ENCODE assay signal across 9 cellular contexts in genomic region chr2:44267269-44268258, GRCh38. TPM values are rescaled to one million over a fixed set of nuclear protein-coding genes. Genes with fewer than 3 reads are reported as not detected.
A peak's percentile ranks its signal among the peaks of the same experiment; 100 is the strongest.
DNase-seq lines count a peak whose midpoint lies in the region; ATAC-seq and TF ChIP-seq lines count a peak whose summit lies in the region.
"Had no signal": no experiment of that assay in that cellular context is flagged by ENCODE, and none has a peak within 500 bp of the region (broad histone marks: within the 10 kb centered on the region; RNA-seq: fewer than 3 reads in every experiment).

No MANE protein-coding gene starts in this region.

- no peak overlapping the region for H2BK120ac ChIP-seq in H9 (ENCODE audit: low read depth, low read length, poor library complexity, severe bottlenecking)

- H3K27ac Mint-ChIP-seq in H9 = peak overlapping the region in 2 of 3 experiments; percentile 6 to 19; a peak in 2 of 7 replicates
- H3K27ac Mint-ChIP-seq in CD4-positive, alpha-beta T cell = no peak overlapping the region

- in situ Hi-C loops in KBM-7 (cut with MboI; ENCODE audit: low pct_unique_long_range_greater_than_20kb, low sequenced_read_pairs) = no loop called here

- H3K4me3 ChIP-seq in stomach = no peak overlapping the region

- H4K91ac ChIP-seq in H9 (ENCODE audit: insufficient read length, low read depth, low read length) = no peak overlapping the region

- no peaks in the 10 kb centered on the region for H3K27me3 ChIP-seq in H9 (ENCODE audit: insufficient read depth, low read length)
- no peaks in the 10 kb centered on the region for H3K27me3 ChIP-seq in stomach
- no peaks in the 10 kb centered on the region for H3K27me3 ChIP-seq in CD4-positive, alpha-beta T cell (ENCODE audit: control insufficient read depth, insufficient read depth, low read length)

- peaks cover 12 to 16% of the 10 kb centered on the region in 2 experiments for H3K4me1 Mint-ChIP-seq in H9
- no peaks in the 10 kb centered on the region for H3K4me1 Mint-ChIP-seq in CD4-positive, alpha-beta T cell (ENCODE audit: low read depth)

- no peak overlapping the region for H3K56ac ChIP-seq in H9 (ENCODE audit: insufficient read length, low read depth, low read length)

- TF ChIP-seq CTCF in H9 (conservative IDR thresholded peaks at IDR 0.05) = no peak
- no peak for TF ChIP-seq CTCF in stomach (IDR thresholded peaks at IDR 0.05)
- no peak for TF ChIP-seq CTCF in CD4-positive, alpha-beta T cell (IDR thresholded peaks at IDR 0.05)

- H2BK15ac ChIP-seq in H9 (ENCODE audit: low read depth, low read length) = no peak overlapping the region

- no peak overlapping the region for H3T11ph ChIP-seq in H9 (ENCODE audit: low read length)

- H3K4me2 ChIP-seq in H9 (ENCODE audit: insufficient read depth, insufficient read length, low read length) = no peak overlapping the region

- CTCF ChIA-PET in CD4-positive, alpha-beta T cell (lab: Charles Lee) = interaction anchor here (0.7 kb wide), 2 partner anchors 234 to 434 kb away, joined by 3 to 5 read pairs; no protein-coding TSS in a partner anchor

- H3K36me3 Mint-ChIP-seq in H9 (ENCODE audit: insufficient read depth in 1 of 3, low read depth in 3 of 3) = no peaks in the 10 kb centered on the region
- H3K36me3 Mint-ChIP-seq in CD4-positive, alpha-beta T cell (ENCODE audit: low read depth) = no peaks in the 10 kb centered on the region

- H3K9me3 Mint-ChIP-seq in H9 = no peaks in the 10 kb centered on the region
- H3K9me3 Mint-ChIP-seq in CD4-positive, alpha-beta T cell = no peaks in the 10 kb centered on the region

- no peak overlapping the region for H2AFZ ChIP-seq in H9 (ENCODE audit: low read length)

- no peak overlapping the region for H3K14ac ChIP-seq in H9 (ENCODE audit: insufficient read depth, low read length)

- POLR2A ChIA-PET in CD4-positive, alpha-beta T cell (lab: Charles Lee) = no interaction called here

- no peak overlapping the region for H3K23ac ChIP-seq in H9 (ENCODE audit: insufficient read length, low read depth, low read length)

- H3K27ac ChIP-seq in H9 (ENCODE audit: insufficient read length, low read depth, low read length) (no peak overlapping the region), caudate nucleus (ENCODE audit: low read depth, low read length) (peak overlapping the region; percentile 82), stomach (peak overlapping the region in 3 of 5 donors; percentile 22 to 30 (median 30))
- no peak overlapping the region for H3K27ac ChIP-seq in CD4-positive, alpha-beta T cell (ENCODE audit: low read depth, low read length)

- H3K9ac ChIP-seq in H9 (ENCODE audit: extremely low read depth, insufficient read length, low read length) = no peak overlapping the region

- WGBS in H9 (ENCODE audit: extremely low coverage, insufficient read length, low lambda C conversion rate) = no CpG with 5 or more reads among the region's 8 CpGs
- WGBS in stomach, 5 donors = 77 to 88% (median 81%) methylated on average over 8 of the region's 8 CpGs

- H2BK12ac ChIP-seq in H9 (ENCODE audit: insufficient read length, low read depth, low read length) = no peak overlapping the region

- H3K4me1 ChIP-seq in H9 (ENCODE audit: insufficient read depth, low read length) (no peaks in the 10 kb centered on the region), stomach (no peaks in the 10 kb centered on the region)

- DNase-seq in H9 (no peak), caudate nucleus (lab: John Stamatoyannopoulos, UW) (peak in 7 of 61 donors; percentile 3 to 29 (median 12)), kidney tubule cell (ENCODE audit: low spot score) (peak; percentile 80), stomach (no peak), NCI-H1048 (lab: John Stamatoyannopoulos, UW) (no peak), KBM-7 (no peak), activated T-cell treated with anti-CD3 and anti-CD28 coated beads for 4 hours (no peak)
- DNase-seq in CD4-positive, alpha-beta T cell = no peak

- H3K4ac ChIP-seq in H9 (ENCODE audit: low read depth, low read length) = no peak overlapping the region

- no peak overlapping the region for H3K4me3 Mint-ChIP-seq in H9
- H3K4me3 Mint-ChIP-seq in CD4-positive, alpha-beta T cell = no peak overlapping the region
- H3K4me3 Mint-ChIP-seq: neural crest cell had no signal

- H3K36me3 ChIP-seq in stomach = no peaks in the 10 kb centered on the region

- no peak overlapping the region for H4K5ac ChIP-seq in H9 (ENCODE audit: insufficient read length, low read depth, low read length)

- H3K27me3 Mint-ChIP-seq in H9 (ENCODE audit: low read depth) = no peaks in the 10 kb centered on the region; the same call in 1 of the 2 replicates
- no peaks in the 10 kb centered on the region for H3K27me3 Mint-ChIP-seq in CD4-positive, alpha-beta T cell

- H3K9me3 ChIP-seq in H9 (ENCODE audit: control insufficient read depth, low read depth, low read length) = no peaks in the 10 kb centered on the region
- H3K9me3 ChIP-seq in stomach = no peaks in the 10 kb centered on the region
- no peaks in the 10 kb centered on the region for H3K9me3 ChIP-seq in CD4-positive, alpha-beta T cell (ENCODE audit: control insufficient read depth, low read length)

- no peak overlapping the region for H2AK5ac ChIP-seq in H9 (ENCODE audit: insufficient read length, low read length)

- TF ChIP-seq EP300 in stomach (IDR thresholded peaks at IDR 0.05) = no peak

- no peak overlapping the region for H3K18ac ChIP-seq in H9 (ENCODE audit: insufficient read length, low read depth, low read length)

- H4K20me1 ChIP-seq in H9 (ENCODE audit: control insufficient read depth, insufficient read depth, insufficient read length) = no peaks in the 10 kb centered on the region

- H2BK20ac ChIP-seq in H9 (ENCODE audit: low read depth, low read length, poor library complexity, severe bottlenecking) = no peak overlapping the region

- ATAC-seq in CD4-positive, alpha-beta T cell (ENCODE audit: poor library complexity) = no peak

- no peak for TF ChIP-seq POLR2A in stomach (IDR thresholded peaks at IDR 0.05)

- no peak overlapping the region for H4K8ac ChIP-seq in H9 (replicated peaks; ENCODE audit: insufficient read length, low read depth, low read length)

- no peaks in the 10 kb centered on the region for H3K23me2 ChIP-seq in H9 (ENCODE audit: insufficient read length, low read depth, low read length, poor library complexity, severe bottlenecking)

- H3K79me1 ChIP-seq in H9 (ENCODE audit: insufficient read depth, low read depth, low read length, poor library complexity, severe bottlenecking) = no peaks in the 10 kb centered on the region

- H3K79me2 ChIP-seq in H9 (ENCODE audit: insufficient read depth, low read length) = no peaks in the 10 kb centered on the region

- no peak overlapping the region for H2BK5ac ChIP-seq in H9 (ENCODE audit: insufficient read length, low read length)

- intact Hi-C loops in stomach (cut with DNase I; ENCODE audit: low total_unique reads) = no loop called here
- intact Hi-C loops in CD4-positive, alpha-beta T cell (cut with DNase I, micrococcal nuclease) = no loop called here

RNA-seq across cellular contexts. Expression of gene SLC3A1, which starts 7.7 kb away (rescaled TPM):
- total RNA-seq in H9 (2021) = 0.15 and 0.17 TPM in 2 replicates
- 1 to 10 TPM in 2 of 5 donors, under 1 TPM in 1, not detected in 2; 0.72 to 9.0 (median 1.7) TPM for total RNA-seq in stomach
- under 1 TPM; 0.25 to 0.83 (median 0.76) TPM for polyA plus RNA-seq in stomach
- under 1 TPM; 0.36 to 0.69 TPM for total RNA-seq in CD4-positive, alpha-beta T cell
- total RNA-seq: neural crest cell had no signal

Comparison
In these comparisons a context has a peak if more than half of its experiments do, and no peak if none do; other contexts are left out.
1. H3K27ac ChIP-seq: peak in caudate nucleus (single experiment) and stomach (3 of 5); none in H9 (single experiment) and CD4-positive, alpha-beta T cell (single experiment).